ENCODE assay signal across 8 cellular contexts in the genomic region with DNA sequence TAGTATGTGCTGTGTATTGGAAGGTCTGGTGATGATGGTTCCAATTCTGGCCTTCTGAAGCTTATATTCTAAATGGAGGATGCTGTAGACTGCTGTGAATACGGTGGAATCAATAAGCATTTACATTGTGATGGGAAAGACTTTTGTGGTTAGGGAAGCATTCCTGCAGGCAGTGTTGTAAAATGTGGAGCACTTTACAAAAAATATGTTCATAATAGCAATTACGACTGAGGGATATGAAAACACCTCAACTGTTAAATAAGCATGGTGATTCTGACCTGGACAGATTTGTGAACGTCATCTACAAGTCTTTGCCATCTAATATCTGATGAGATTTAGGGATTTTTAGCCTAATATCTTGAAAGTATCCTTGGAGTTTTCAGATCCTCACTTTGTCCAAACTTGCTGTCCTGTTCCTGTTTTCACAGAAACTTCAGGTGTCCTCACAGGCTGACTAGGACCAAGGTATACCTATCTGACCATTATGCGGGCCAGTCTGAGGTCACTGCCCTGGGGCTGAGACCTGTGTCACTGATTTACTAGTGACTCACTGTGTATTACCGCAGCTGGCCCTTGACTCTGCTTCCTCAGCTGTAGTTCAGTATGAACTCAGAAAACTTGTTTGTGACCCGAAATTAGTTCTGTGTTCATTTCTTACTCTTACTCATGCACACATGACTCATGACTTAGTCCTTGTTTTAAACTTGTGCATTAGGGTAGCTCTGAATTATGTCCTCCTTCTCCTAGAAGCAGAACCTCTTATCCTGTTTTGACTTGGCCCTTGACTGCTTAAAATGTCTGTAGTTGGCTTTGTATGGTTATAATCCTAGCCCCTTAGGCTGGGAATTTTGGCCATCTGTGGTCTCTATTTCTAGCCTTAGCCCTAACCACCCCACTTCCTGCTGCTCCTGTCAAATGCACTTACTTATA.
DNase-seq lines count a peak whose midpoint lies in the region; ATAC-seq and TF ChIP-seq lines count a peak whose summit lies in the region.

No MANE protein-coding gene starts in this region.

- no peak overlapping the region for H3K14ac ChIP-seq in trophoblast cell (ENCODE audit: low read length)

- peak; percentile 98 for ATAC-seq in HG02759 (IDR thresholded peaks at IDR 0.05; ENCODE audit: unreplicated experiment)

- H3K4me1 ChIP-seq in trophoblast cell (ENCODE audit: control insufficient read depth in 1 of 2, insufficient read depth in 2 of 2, low read length in 2 of 2), result peaks cover 11 to 12% of the 10 kb centered on the region in 2 experiments

- no peak overlapping the region for H4K12ac ChIP-seq in trophoblast cell (ENCODE audit: low read depth, low read length)

- H3K4me3 ChIP-seq in trophoblast cell (ENCODE audit: low read depth, low read length) (no peak overlapping the region), dorsolateral prefrontal cortex (no peak overlapping the region)

- no peaks in the 10 kb centered on the region for H3K79me2 ChIP-seq in trophoblast cell (ENCODE audit: control insufficient read depth, insufficient read depth, low read length, poor library complexity)

- peak overlapping the region; percentile 63 for H2BK5ac ChIP-seq in trophoblast cell (ENCODE audit: low read depth, low read length, poor library complexity)

- H2AK5ac ChIP-seq in trophoblast cell (ENCODE audit: low read length), result no peak overlapping the region

- TF ChIP-seq CTCF in dorsolateral prefrontal cortex (IDR thresholded peaks at IDR 0.05 in 54 of 56, conservative IDR thresholded peaks at IDR 0.05 in 2 of 56; ENCODE audit: low read depth in 1 of 56, partially characterized antibody in 56 of 56), result no peak

- H3K4me2 ChIP-seq in trophoblast cell (ENCODE audit: low read length), result peak overlapping the region; percentile 31

- no peak overlapping the region for H3K4ac ChIP-seq in trophoblast cell (ENCODE audit: low read depth, low read length)

- H3K27ac ChIP-seq in trophoblast cell (ENCODE audit: low read depth, low read length) (peak overlapping the region; percentile 79), dorsolateral prefrontal cortex (no peak overlapping the region)

- H2BK12ac ChIP-seq in trophoblast cell (ENCODE audit: low read length), result no peak overlapping the region

- H4K8ac ChIP-seq in trophoblast cell (ENCODE audit: low read depth, low read length), result no peak overlapping the region

- H2AFZ ChIP-seq in trophoblast cell (ENCODE audit: insufficient read depth, low read length, poor library complexity), result no peak overlapping the region

- no peak overlapping the region for H3K23ac ChIP-seq in trophoblast cell (ENCODE audit: low read length)

- no peaks in the 10 kb centered on the region for H3K9me3 ChIP-seq in trophoblast cell (ENCODE audit: insufficient read depth, low read depth, low read length)

- H4K91ac ChIP-seq in trophoblast cell (ENCODE audit: low read depth, low read length), result no peak overlapping the region

- peak overlapping the region; percentile 36 for H2BK120ac ChIP-seq in trophoblast cell (ENCODE audit: insufficient read depth, low read length, poor library complexity)

- no peaks in the 10 kb centered on the region for H3K27me3 ChIP-seq in trophoblast cell (ENCODE audit: insufficient read depth, low read length)
- H3K27me3 ChIP-seq in dorsolateral prefrontal cortex, result no peaks in the 10 kb centered on the region

- H3K36me3 ChIP-seq in trophoblast cell (ENCODE audit: control insufficient read depth in 1 of 2, insufficient read depth in 2 of 2, low read length in 2 of 2), result no peaks in the 10 kb centered on the region

- WGBS in trophoblast cell (ENCODE audit: extremely low coverage, insufficient coverage, insufficient read length), result no CpG with 5 or more reads among the region's 6 CpGs

- intact Hi-C loops in dorsolateral prefrontal cortex (cut with DNase I), result no loop called here

- peak; percentile 6 to 10 (median 8) for DNase-seq in stimulated activated CD4-positive, alpha-beta T cell treated with anti-CD3 and anti-CD28 coated beads, Interleukin-12 subunit alpha, Interleukin-12 subunit beta, amount 100 ng/mL, for 48 hours (ENCODE audit: low read depth in 2 of 3, low spot score in 1 of 3)
- DNase-seq in stimulated activated CD4-positive, alpha-beta T cell treated with anti-CD3 and anti-CD28 coated beads, Interleukin-4, amount 100 ng/mL, for 1 hour, result no peak
- DNase-seq in NCI-H524 treated with DMSO at 0.1 percent for 48 hours (lab: John Stamatoyannopoulos, UW) (peak; percentile 68), dermis blood vessel endothelial cell (peak; percentile 94), trophoblast cell (peak; percentile 99 to 100), occipital lobe (lab: John Stamatoyannopoulos, UW) (no peak), dorsolateral prefrontal cortex (no peak)

- peaks cover 12% of the 10 kb centered on the region for H3K79me1 ChIP-seq in trophoblast cell (ENCODE audit: low read length)

- no peak overlapping the region for H3K9ac ChIP-seq in trophoblast cell (ENCODE audit: low read length)

- H3K18ac ChIP-seq in trophoblast cell (ENCODE audit: low read length), result no peak overlapping the region

Comparison
In these comparisons a context has a peak if more than half of its experiments do, and no peak if none do; other contexts are left out.
1. DNase-seq: peak in stimulated activated CD4-positive, alpha-beta T cell treated with anti-CD3 and anti-CD28 coated beads, Interleukin-12 subunit alpha, Interleukin-12 subunit beta, amount 100 ng/mL, for 48 hours (3 of 3), NCI-H524 treated with DMSO at 0.1 percent for 48 hours (single experiment), dermis blood vessel endothelial cell (single experiment) and trophoblast cell (2 of 2); none in stimulated activated CD4-positive, alpha-beta T cell treated with anti-CD3 and anti-CD28 coated beads, Interleukin-4, amount 100 ng/mL, for 1 hour (single experiment), occipital lobe (single experiment) and dorsolateral prefrontal cortex (0 of 10).